Comparison of ENCODE assay signal across 14 cellular contexts in the genomic region with DNA sequence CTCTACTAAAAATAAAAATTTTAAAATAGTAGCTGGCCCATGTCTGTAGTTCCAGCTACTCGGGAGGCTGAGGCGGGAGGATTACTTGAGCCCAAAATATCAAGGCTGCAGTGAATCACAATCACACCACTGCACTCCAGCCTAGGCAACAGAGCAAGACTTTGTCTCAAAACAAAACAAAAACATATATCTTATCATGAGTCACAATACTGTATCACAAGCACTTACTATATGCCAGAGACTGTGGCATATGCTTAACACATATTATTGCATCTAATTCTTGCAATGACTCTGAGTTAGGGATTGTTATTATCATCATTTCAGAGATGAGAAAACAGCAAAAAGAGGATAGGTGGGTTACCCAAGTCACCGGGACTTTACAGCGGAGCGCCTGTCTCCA. TPM values are rescaled to one million over a fixed set of nuclear protein-coding genes. Genes with fewer than 3 reads are reported as not detected.
A peak's percentile ranks its signal among the peaks of the same experiment; 100 is the strongest.
DNase-seq lines count a peak whose midpoint lies in the region; ATAC-seq and TF ChIP-seq lines count a peak whose summit lies in the region.
"Had no signal": no experiment of that assay in that cellular context is flagged by ENCODE, and none has a peak within 500 bp of the region (broad histone marks: within the 10 kb centered on the region; RNA-seq: fewer than 3 reads in every experiment).

No MANE protein-coding gene starts in this region.

- H3K36me3 Mint-ChIP-seq in stimulated activated effector memory CD8-positive, alpha-beta T cell treated with anti-CD3 and anti-CD28 coated beads, Interleukin-12 subunit alpha, Interleukin-12 subunit beta, amount 100 ng/mL, for 72 hours, result no peaks in the 10 kb centered on the region
- H3K36me3 Mint-ChIP-seq: CD4-positive, alpha-beta memory T cell had no signal

- H3K36me3 ChIP-seq in mammary epithelial cell (ENCODE audit: insufficient read depth, low read length), result no peaks in the 10 kb centered on the region
- no peaks in the 10 kb centered on the region for H3K36me3 ChIP-seq in breast epithelium
- H3K36me3 ChIP-seq in esophagus muscularis mucosa, result no peaks in the 10 kb centered on the region

- no peak for TF ChIP-seq EP300 in esophagus muscularis mucosa (IDR thresholded peaks at IDR 0.05)

- intact Hi-C loops in mammary epithelial cell (cut with micrococcal nuclease) (no loop called here), breast epithelium (cut with DNase I; ENCODE audit: low total_unique reads) (no loop called here), esophagus muscularis mucosa (cut with DNase I) (no loop called here)

- in situ Hi-C loops in mammary epithelial cell (cut with MboI; ENCODE audit: low sequenced_read_pairs in 2 of 2), result loop anchor here in 1 of 2 donors (25.0 kb wide), 1 partner anchor 260 kb away; no protein-coding TSS in a partner anchor

- H3K27ac Mint-ChIP-seq in stimulated activated effector memory CD8-positive, alpha-beta T cell treated with anti-CD3 and anti-CD28 coated beads, Interleukin-12 subunit alpha, Interleukin-12 subunit beta, amount 100 ng/mL, for 72 hours, result no peak overlapping the region
- H3K27ac Mint-ChIP-seq: CD4-positive, alpha-beta memory T cell had no signal

- peaks cover 15% of the 10 kb centered on the region for H3K4me1 ChIP-seq in mammary epithelial cell (ENCODE audit: insufficient read depth, low read length)
- no peaks in the 10 kb centered on the region for H3K4me1 ChIP-seq in breast epithelium
- H3K4me1 ChIP-seq in foreskin keratinocyte, result peaks cover 4% of the 10 kb centered on the region
- peaks cover 0 to 3% (median 0%) of the 10 kb centered on the region in 4 donors for H3K4me1 ChIP-seq in esophagus muscularis mucosa

- H3K9me3 ChIP-seq in mammary epithelial cell (replicated peaks; ENCODE audit: insufficient read depth, low read length) (no peaks in the 10 kb centered on the region), breast epithelium (peaks cover 0 to 4% of the 10 kb centered on the region in 2 donors), esophagus muscularis mucosa (no peaks in the 10 kb centered on the region)

- no peaks in the 10 kb centered on the region for H3K79me2 ChIP-seq in mammary epithelial cell (ENCODE audit: insufficient read depth, low read length)

- peak; percentile 8 for DNase-seq in mammary epithelial cell
- no peak for DNase-seq in breast epithelium (ENCODE audit: low spot score in 2 of 2)
- no peak for DNase-seq in foreskin keratinocyte
- no peak for DNase-seq in stimulated activated effector memory CD8-positive, alpha-beta T cell treated with anti-CD3 and anti-CD28 coated beads, Interleukin-12 subunit alpha, Interleukin-12 subunit beta, amount 100 ng/mL, for 72 hours (ENCODE audit: low spot score in 2 of 2)
- no peak for DNase-seq in UCSD-AML1 (lab: John Stamatoyannopoulos, UW; ENCODE audit: unreplicated experiment)
- no peak for DNase-seq in esophagus muscularis mucosa (ENCODE audit: extremely low spot score)
- no peak for DNase-seq in GM10266 (ENCODE audit: extremely low spot score)
- DNase-seq: 8988T; C1 segment of cervical spinal cord; CD4-positive, alpha-beta memory T cell; DMS79; GOT3; H9 had no signal

- H3K9ac ChIP-seq in mammary epithelial cell (ENCODE audit: insufficient read depth, low read length), result no peak overlapping the region

- BruUV-seq in mammary epithelial cell (replicated peaks; lab: Mats Ljungman, UMichigan), result no TSS peak

- 96% methylated on average over 5 of the region's 5 CpGs for WGBS in mammary epithelial cell (ENCODE audit: low coverage, missing lambda C conversion rate)
- 84% methylated on average over 5 of the region's 5 CpGs for WGBS in esophagus muscularis mucosa

- peaks cover 6% of the 10 kb centered on the region for H3K4me1 Mint-ChIP-seq in stimulated activated effector memory CD8-positive, alpha-beta T cell treated with anti-CD3 and anti-CD28 coated beads, Interleukin-12 subunit alpha, Interleukin-12 subunit beta, amount 100 ng/mL, for 72 hours
- H3K4me1 Mint-ChIP-seq: CD4-positive, alpha-beta memory T cell had no signal

- no peak for TF ChIP-seq POLR2A in breast epithelium (IDR thresholded peaks at IDR 0.05)
- no peak for TF ChIP-seq POLR2A in esophagus muscularis mucosa (IDR thresholded peaks at IDR 0.05; ENCODE audit: low read depth)

- H3K27ac ChIP-seq in mammary epithelial cell (ENCODE audit: insufficient read depth, low read depth, low read length), result no peak overlapping the region
- no peak overlapping the region for H3K27ac ChIP-seq in breast epithelium
- peak overlapping the region; percentile 62 for H3K27ac ChIP-seq in C4-2B
- H3K27ac ChIP-seq in foreskin keratinocyte, result no peak overlapping the region
- H3K27ac ChIP-seq in esophagus muscularis mucosa (replicated peaks in 1 of 4), result no peak overlapping the region

- H3K4me3 ChIP-seq in mammary epithelial cell (replicated peaks in 1 of 3; ENCODE audit: insufficient read depth in 1 of 3, low read depth in 2 of 3, low read length in 3 of 3) (no peak overlapping the region), breast epithelium (no peak overlapping the region), esophagus muscularis mucosa (no peak overlapping the region)

- CTCF ChIA-PET in mammary epithelial cell (lab: Charles Lee; ENCODE audit: low non-redundant PET), result no interaction called here

- dilution Hi-C loops in mammary epithelial cell (cut with HindIII; ENCODE audit: low sequenced_read_pairs), result no loop called here

- ATAC-seq in foreskin keratinocyte, result peak; percentile 52
- peak; percentile 36 for ATAC-seq in stimulated activated effector memory CD8-positive, alpha-beta T cell treated with anti-CD3 and anti-CD28 coated beads, Interleukin-12 subunit alpha, Interleukin-12 subunit beta, amount 100 ng/mL, for 72 hours

- no peak overlapping the region for H2AFZ ChIP-seq in mammary epithelial cell (ENCODE audit: low read depth, low read length)

- no peaks in the 10 kb centered on the region for H3K9me3 Mint-ChIP-seq in stimulated activated effector memory CD8-positive, alpha-beta T cell treated with anti-CD3 and anti-CD28 coated beads, Interleukin-12 subunit alpha, Interleukin-12 subunit beta, amount 100 ng/mL, for 72 hours
- H3K9me3 Mint-ChIP-seq: H9 had no signal

- no peak overlapping the region for H3K4me3 Mint-ChIP-seq in stimulated activated effector memory CD8-positive, alpha-beta T cell treated with anti-CD3 and anti-CD28 coated beads, Interleukin-12 subunit alpha, Interleukin-12 subunit beta, amount 100 ng/mL, for 72 hours
- H3K4me3 Mint-ChIP-seq: CD4-positive, alpha-beta memory T cell; H9 had no signal

- no peaks in the 10 kb centered on the region for H4K20me1 ChIP-seq in mammary epithelial cell (ENCODE audit: insufficient read depth, low read length)

- peaks cover 4% of the 10 kb centered on the region for H3K27me3 ChIP-seq in mammary epithelial cell (ENCODE audit: insufficient read depth, low read length)
- no peaks in the 10 kb centered on the region for H3K27me3 ChIP-seq in breast epithelium
- peaks cover 3% of the 10 kb centered on the region for H3K27me3 ChIP-seq in foreskin keratinocyte
- peaks cover 0 to 14% (median 0%) of the 10 kb centered on the region in 4 donors for H3K27me3 ChIP-seq in esophagus muscularis mucosa

- H3K4me2 ChIP-seq in mammary epithelial cell (ENCODE audit: insufficient read depth, low read depth, low read length), result no peak overlapping the region

- TF ChIP-seq CTCF in mammary epithelial cell (conservative IDR thresholded peaks at IDR 0.05 in 1 of 2, IDR thresholded peaks at IDR 0.05 in 1 of 2; ENCODE audit: extremely low read depth in 1 of 2, insufficient read depth in 1 of 2, low read depth in 1 of 2, low read length in 2 of 2) (no peak), breast epithelium (IDR thresholded peaks at IDR 0.05) (no peak), C4-2B (conservative IDR thresholded peaks at IDR 0.05) (no peak), foreskin keratinocyte (conservative IDR thresholded peaks at IDR 0.05) (no peak), esophagus muscularis mucosa (IDR thresholded peaks at IDR 0.05) (no peak), GM10266 (IDR thresholded peaks at IDR 0.05; ENCODE audit: control insufficient read depth, insufficient read depth, low read depth, missing control alignments) (no peak)

RNA-seq across cellular contexts. Expression of a gene that starts 29.5 kb away (rescaled TPM):
- total RNA-seq in mammary epithelial cell (not detected), breast epithelium (10 to 100 TPM in 1 of 3 donors, 1 to 10 TPM in 2; 8.8 to 43.2 (median 9.4) TPM), foreskin keratinocyte (0.21 TPM in 1 of 2 replicates, not detected in the other), esophagus muscularis mucosa (1 to 10 TPM; 1.7 to 2.8 (median 2.2) TPM)
- polyA plus RNA-seq in mammary epithelial cell (0.03 TPM), foreskin keratinocyte (0.16 and 0.18 TPM in 2 replicates)
- not detected for polyA minus RNA-seq in mammary epithelial cell
- polyA plus RNA-seq: CD4-positive, alpha-beta memory T cell had no signal

RNA-seq across cellular contexts. Expression of a gene that starts 35.3 kb away (rescaled TPM):
- total RNA-seq in mammary epithelial cell, result 100 to 1,000 TPM in 1 of 2 donors, 10 to 100 TPM in 1; 36.5 to 217 TPM
- polyA plus RNA-seq in mammary epithelial cell, result 583 TPM
- polyA minus RNA-seq in mammary epithelial cell, result 109 TPM
- 100 to 1,000 TPM; 160 to 236 (median 202) TPM for total RNA-seq in breast epithelium
- 457 and 495 TPM in 2 replicates for total RNA-seq in foreskin keratinocyte
- 771 and 820 TPM in 2 replicates for polyA plus RNA-seq in foreskin keratinocyte
- total RNA-seq in esophagus muscularis mucosa, result 10 to 100 TPM; 41.8 to 72.3 (median 59.3) TPM

RNA-seq across cellular contexts. Expression of a gene that starts 35.5 kb away (rescaled TPM):
- total RNA-seq in mammary epithelial cell, result 1 to 10 TPM; 6.2 to 8.3 TPM
- 6.8 TPM for polyA plus RNA-seq in mammary epithelial cell
- 5.1 TPM for polyA minus RNA-seq in mammary epithelial cell
- total RNA-seq in breast epithelium, result 10 to 100 TPM; 12.5 to 17.0 (median 13.0) TPM
- total RNA-seq in foreskin keratinocyte, result 6.8 and 6.9 TPM in 2 replicates
- 9.2 and 10.9 TPM in 2 replicates for polyA plus RNA-seq in foreskin keratinocyte
- 10 to 100 TPM in 2 of 4 donors, 1 to 10 TPM in 2; 8.7 to 14.6 (median 11.2) TPM for total RNA-seq in esophagus muscularis mucosa
